In genomic region chr12:57476162-57476992, GRCh38 we compare ENCODE assay signal across 8 cellular contexts. TPM values are rescaled to one million over a fixed set of nuclear protein-coding genes. Genes with fewer than 3 reads are reported as not detected.
A peak's percentile ranks its signal among the peaks of the same experiment; 100 is the strongest.
DNase-seq lines count a peak whose midpoint lies in the region; ATAC-seq and TF ChIP-seq lines count a peak whose summit lies in the region.

No MANE protein-coding gene starts in this region.

- H3K36me3 ChIP-seq in neural progenitor cell (no peaks in the 10 kb centered on the region), urinary bladder (ENCODE audit: insufficient read depth) (no peaks in the 10 kb centered on the region)

- H3K79me2 ChIP-seq in H9 (ENCODE audit: insufficient read depth, low read length) (no peaks in the 10 kb centered on the region), neural progenitor cell (ENCODE audit: low read depth) (no peaks in the 10 kb centered on the region)

- H4K20me1 ChIP-seq in H9 (ENCODE audit: control insufficient read depth, insufficient read depth, insufficient read length) (peaks cover 3% of the 10 kb centered on the region), neural progenitor cell (ENCODE audit: low read depth) (peaks cover 2% of the 10 kb centered on the region)

- no peak overlapping the region for H3K23ac ChIP-seq in H9 (ENCODE audit: insufficient read length, low read depth, low read length)

- H3T11ph ChIP-seq in H9 (ENCODE audit: low read length) = no peak overlapping the region

- H2BK20ac ChIP-seq in H9 (ENCODE audit: low read depth, low read length, poor library complexity, severe bottlenecking) = no peak overlapping the region

- peak overlapping the region; percentile 59 to 80 for H3K4me3 Mint-ChIP-seq in H9
- H3K4me3 Mint-ChIP-seq in neural progenitor cell = peak overlapping the region; percentile 22

- H2AFZ ChIP-seq in H9 (ENCODE audit: low read length) (no peak overlapping the region), neural progenitor cell (replicated peaks) (peak overlapping the region; percentile 93)

- no peaks in the 10 kb centered on the region for H3K9me3 Mint-ChIP-seq in H9
- no peaks in the 10 kb centered on the region for H3K9me3 Mint-ChIP-seq in neural progenitor cell

- H3K79me1 ChIP-seq in H9 (ENCODE audit: insufficient read depth, low read depth, low read length, poor library complexity, severe bottlenecking) = no peaks in the 10 kb centered on the region

- H3K14ac ChIP-seq in H9 (ENCODE audit: insufficient read depth, low read length) = no peak overlapping the region

- H2BK15ac ChIP-seq in H9 (ENCODE audit: low read depth, low read length) = no peak overlapping the region

- H3K27ac ChIP-seq in H9 (ENCODE audit: insufficient read length, low read depth, low read length) = no peak overlapping the region
- H3K27ac ChIP-seq in neural progenitor cell = no peak overlapping the region
- H3K27ac ChIP-seq in urinary bladder (ENCODE audit: low read depth) = no peak overlapping the region

- no peaks in the 10 kb centered on the region for H3K9me3 ChIP-seq in H9 (ENCODE audit: control insufficient read depth, low read depth, low read length)
- no peaks in the 10 kb centered on the region for H3K9me3 ChIP-seq in neural progenitor cell (ENCODE audit: low read depth)

- H3K4me1 ChIP-seq in H9 (ENCODE audit: insufficient read depth, low read length) (no peaks in the 10 kb centered on the region; the same call in 1 of the 2 replicates), neural progenitor cell (peaks cover 11% of the 10 kb centered on the region), urinary bladder (ENCODE audit: insufficient read depth) (no peaks in the 10 kb centered on the region)

- H3K4me1 Mint-ChIP-seq in H9 (peaks cover 22% of the 10 kb centered on the region in 2 experiments), neural progenitor cell (peaks cover 2% of the 10 kb centered on the region)

- H3K27ac Mint-ChIP-seq in H9 (no peak overlapping the region), neural progenitor cell (no peak overlapping the region)

- no peak overlapping the region for H3K18ac ChIP-seq in H9 (ENCODE audit: insufficient read length, low read depth, low read length)

- ATAC-seq in activated CD4-positive, CD25-positive, alpha-beta regulatory T cell treated with anti-CD3 and anti-CD28 coated beads, Interleukin-2, amount 50 U/mL, for 24 hours = peak; percentile 29 to 36

- H3K36me3 Mint-ChIP-seq in H9 (ENCODE audit: insufficient read depth in 1 of 3, low read depth in 3 of 3) (no peaks in the 10 kb centered on the region; a peak in 2 of 7 replicates), neural progenitor cell (no peaks in the 10 kb centered on the region)

- no peak overlapping the region for H2BK5ac ChIP-seq in H9 (ENCODE audit: insufficient read length, low read length)

- no peak overlapping the region for H4K5ac ChIP-seq in H9 (ENCODE audit: insufficient read length, low read depth, low read length)

- H3K4me2 ChIP-seq in H9 (ENCODE audit: insufficient read depth, insufficient read length, low read length) = peak overlapping the region; percentile 62
- peak overlapping the region; percentile 92 for H3K4me2 ChIP-seq in neural progenitor cell

- no CpG with 5 or more reads among the region's 29 CpGs for whole genome bisulfite sequencing in H9 (ENCODE audit: extremely low coverage, insufficient read length, low lambda C conversion rate)
- 20% methylated on average over 29 of the region's 29 CpGs for WGBS in urinary bladder

- H4K8ac ChIP-seq in H9 (replicated peaks; ENCODE audit: insufficient read length, low read depth, low read length) = no peak overlapping the region

- peak; percentile 69 for DNase-seq in CD1c-positive myeloid dendritic cell (ENCODE audit: extremely low spot score)
- DNase-seq in H9 = peak; percentile 64
- peak; percentile 48 for DNase-seq in effector CD4-positive, alpha-beta T cell
- DNase-seq in neural progenitor cell (ENCODE audit: low spot score) = no peak
- no peak for DNase-seq in RKO (ENCODE audit: low spot score)
- DNase-seq in NCI-H524 (lab: John Stamatoyannopoulos, UW) = no peak

- H3K23me2 ChIP-seq in H9 (ENCODE audit: insufficient read length, low read depth, low read length, poor library complexity, severe bottlenecking) = peaks cover 15% of the 10 kb centered on the region

- no peak overlapping the region for H3K56ac ChIP-seq in H9 (ENCODE audit: insufficient read length, low read depth, low read length)

- no peak overlapping the region for H3K9ac ChIP-seq in H9 (ENCODE audit: extremely low read depth, insufficient read length, low read length)
- no peak overlapping the region for H3K9ac ChIP-seq in neural progenitor cell

- H3K27me3 Mint-ChIP-seq in H9 (ENCODE audit: low read depth) (peaks cover 84% of the 10 kb centered on the region), neural progenitor cell (ENCODE audit: insufficient read depth, low read depth) (peaks cover 46% of the 10 kb centered on the region)

- H3K4me3 ChIP-seq in neural progenitor cell (peak overlapping the region; percentile 49), urinary bladder (ENCODE audit: low read depth, low read length) (peak overlapping the region; percentile 8)

- H3K4ac ChIP-seq in H9 (ENCODE audit: low read depth, low read length) = no peak overlapping the region

- H4K91ac ChIP-seq in H9 (ENCODE audit: insufficient read length, low read depth, low read length) = no peak overlapping the region

- H2BK120ac ChIP-seq in H9 (ENCODE audit: low read depth, low read length, poor library complexity, severe bottlenecking) = no peak overlapping the region

- TF ChIP-seq CTCF in H9 (conservative IDR thresholded peaks at IDR 0.05) (peak; percentile 75), neural progenitor cell (IDR thresholded peaks at IDR 0.05) (peak; percentile 44)

- peaks cover 37% of the 10 kb centered on the region for H3K27me3 ChIP-seq in H9 (ENCODE audit: insufficient read depth, low read length)
- peaks cover 100% of the 10 kb centered on the region for H3K27me3 ChIP-seq in neural progenitor cell

- no peak overlapping the region for H2BK12ac ChIP-seq in H9 (ENCODE audit: insufficient read length, low read depth, low read length)

- peaks cover 3% of the 10 kb centered on the region for H3F3A ChIP-seq in neural progenitor cell (ENCODE audit: low read depth)

- H2AK5ac ChIP-seq in H9 (ENCODE audit: insufficient read length, low read length) = no peak overlapping the region

RNA-seq across cellular contexts. Expression of gene ARHGAP9, which starts 3.3 kb away (rescaled TPM):
- total RNA-seq in H9 (2021) = 3.7 and 4.4 TPM in 2 replicates
- total RNA-seq in neural progenitor cell (ENCODE audit: low replicate concordance) = 0.62 TPM in 1 of 2 replicates, not detected in the other
- total RNA-seq in urinary bladder = 2.9 TPM
- polyA plus RNA-seq in urinary bladder = 5.2 TPM

RNA-seq across cellular contexts. Expression of gene MARS1, which starts 11.5 kb away (rescaled TPM):
- total RNA-seq in H9 (2021) (352 and 368 TPM in 2 replicates), neural progenitor cell (ENCODE audit: low replicate concordance) (109 and 116 TPM in 2 replicates), urinary bladder (55.1 TPM)
- polyA plus RNA-seq in urinary bladder = 59.9 TPM

RNA-seq across cellular contexts. Expression of gene GLI1, which starts 16.8 kb away (rescaled TPM):
- total RNA-seq in H9 (2021) = 25.8 and 28.4 TPM in 2 replicates
- 0.12 and 0.71 TPM in 2 replicates for total RNA-seq in neural progenitor cell (ENCODE audit: low replicate concordance)
- total RNA-seq in urinary bladder = 11.5 TPM
- polyA plus RNA-seq in urinary bladder = 11.5 TPM

RNA-seq across cellular contexts. Expression of gene INHBE, which starts 21.3 kb away (rescaled TPM):
- 9.6 and 10.1 TPM in 2 replicates for total RNA-seq in H9 (2021)
- 2.6 TPM in 1 of 2 replicates, not detected in the other for total RNA-seq in neural progenitor cell (ENCODE audit: low replicate concordance)
- total RNA-seq in urinary bladder = not detected
- 0.09 TPM for polyA plus RNA-seq in urinary bladder

RNA-seq across cellular contexts. Expression of gene INHBC, which starts 41.8 kb away (rescaled TPM):
- total RNA-seq in H9 (2021) = not detected in 2 replicates
- 0.06 TPM in 1 of 2 replicates, not detected in the other for total RNA-seq in neural progenitor cell (ENCODE audit: low replicate concordance)
- not detected for total RNA-seq in urinary bladder
- 0.05 TPM for polyA plus RNA-seq in urinary bladder

Comparison
In these comparisons a context has a peak if more than half of its experiments do, and no peak if none do; other contexts are left out.
1. DNase-seq: peak in CD1c-positive myeloid dendritic cell (single experiment), H9 (single experiment) and effector CD4-positive, alpha-beta T cell (single experiment); none in neural progenitor cell (single experiment), RKO (single experiment) and NCI-H524 (0 of 2).